1 cellular context compared by ENCODE assay signal in the genomic region with DNA sequence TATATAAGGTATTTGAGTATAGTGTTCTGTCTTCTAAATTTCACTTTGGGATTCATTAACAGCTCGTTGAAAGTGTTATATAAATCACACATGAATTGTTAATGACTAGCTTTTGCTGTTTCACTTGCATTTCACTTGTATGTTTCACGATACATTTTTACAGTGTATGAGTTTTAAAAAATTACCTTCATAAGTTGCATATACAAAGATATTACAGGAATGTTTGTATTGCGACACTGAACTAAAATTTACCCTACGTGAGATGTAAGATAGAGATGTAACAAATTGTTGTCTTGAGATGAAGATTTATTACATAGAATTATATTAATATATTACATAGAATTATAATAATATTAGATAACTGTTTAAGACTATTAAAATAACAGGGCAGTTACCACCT.
TF ChIP-seq lines count a peak whose summit lies in the region.

No MANE protein-coding gene starts in this region.

TF ChIP-seq in K562, 482 proteins besides CTCF, POLR2A, EP300 and RAD21:
- TF ChIP-seq, protein P1, sequence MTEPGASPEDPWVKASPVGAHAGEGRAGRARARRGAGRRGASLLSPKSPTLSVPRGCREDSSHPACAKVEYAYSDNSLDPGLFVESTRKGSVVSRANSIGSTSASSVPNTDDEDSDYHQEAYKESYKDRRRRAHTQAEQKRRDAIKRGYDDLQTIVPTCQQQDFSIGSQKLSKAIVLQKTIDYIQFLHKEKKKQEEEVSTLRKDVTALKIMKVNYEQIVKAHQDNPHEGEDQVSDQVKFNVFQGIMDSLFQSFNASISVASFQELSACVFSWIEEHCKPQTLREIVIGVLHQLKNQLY (CRISPR knock-in tag; conservative IDR thresholded peaks at IDR 0.05), result no peak
- peak; percentile 63 for TF ChIP-seq CEBPB (tag; IDR thresholded peaks at IDR 0.05)
- no peak for TF ChIP-seq CEBPG (CRISPR knock-in tag; IDR thresholded peaks at IDR 0.05)
- TF ChIP-seq CEBPG (tag; conservative IDR thresholded peaks at IDR 0.05 in 1 of 2, IDR thresholded peaks at IDR 0.05 in 1 of 2), result peak in 1 of 2 experiments; percentile 58; a peak in 2 of 4 replicates
- TF ChIP-seq ZNF212 (CRISPR knock-in tag; IDR thresholded peaks at IDR 0.05), result no peak
TF ChIP-seq in K562: peak in this region for 2.
